Comparison of ENCODE assay signal across 14 cellular contexts in the genomic region with DNA sequence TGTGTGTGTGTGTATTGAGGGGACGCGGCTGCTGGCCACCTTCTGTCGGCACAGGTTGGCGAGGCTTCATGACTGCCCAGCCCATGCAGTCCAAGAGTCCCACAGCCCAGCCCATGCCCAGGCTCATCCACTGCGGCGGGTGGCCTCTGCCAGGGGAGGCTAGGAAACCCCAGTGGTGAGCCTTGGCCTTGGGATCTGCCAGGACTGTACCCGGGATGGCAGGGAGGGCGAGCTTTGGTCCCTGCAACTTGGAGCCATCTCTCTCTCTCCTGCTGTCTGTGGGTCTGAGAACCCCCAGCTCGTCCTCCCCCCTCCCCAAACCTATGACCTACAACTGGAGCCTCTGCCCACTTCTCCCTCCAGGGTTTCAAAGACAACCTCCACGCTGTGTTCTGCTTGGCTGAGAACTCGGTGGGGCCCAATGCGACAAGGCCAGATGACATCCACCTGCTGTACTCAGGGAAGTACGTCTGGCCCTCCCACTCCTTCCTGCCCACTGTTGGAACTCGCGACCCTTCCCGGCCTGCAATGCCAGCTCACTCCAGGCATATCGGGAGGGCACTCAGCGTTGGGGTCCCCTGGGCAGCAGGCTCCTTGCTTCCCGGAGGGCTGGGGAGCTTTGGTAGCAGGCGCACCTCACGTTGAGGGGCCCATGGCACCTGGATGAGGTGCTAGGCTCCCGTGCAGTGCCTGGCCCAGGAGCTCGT. TPM values are rescaled to one million over a fixed set of nuclear protein-coding genes. Genes with fewer than 3 reads are reported as not detected.
DNase-seq lines count a peak whose midpoint lies in the region; ATAC-seq and TF ChIP-seq lines count a peak whose summit lies in the region.
"Had no signal": no experiment of that assay in that cellular context is flagged by ENCODE, and none has a peak within 500 bp of the region (broad histone marks: within the 10 kb centered on the region; RNA-seq: fewer than 3 reads in every experiment).

No MANE protein-coding gene starts in this region.

- H3K36me3 Mint-ChIP-seq in T-helper 2 cell treated with Interferon-gamma antibody and Interleukin-4, amounts not matched to agents 5 μg/mL and 100 μg/mL, for 36 hours (ENCODE audit: low read depth), result no peaks in the 10 kb centered on the region

- no peaks in the 10 kb centered on the region for H3K9me3 Mint-ChIP-seq in T-helper 2 cell treated with Interferon-gamma antibody and Interleukin-4, amounts not matched to agents 5 μg/mL and 100 μg/mL, for 36 hours
- H3K9me3 Mint-ChIP-seq: CD8-positive, alpha-beta T cell had no signal

- H3K27ac ChIP-seq in adrenal gland (no peak overlapping the region), caudate nucleus (ENCODE audit: low read depth, low read length) (no peak overlapping the region)
- H3K27ac ChIP-seq: epithelial cell of prostate had no signal

- H3K9me3 ChIP-seq in adrenal gland (replicated peaks in 1 of 3) (no peaks in the 10 kb centered on the region), mucosa of descending colon (no peaks in the 10 kb centered on the region)

- TF ChIP-seq CTCF in adrenal gland (IDR thresholded peaks at IDR 0.05), result no peak
- no peak for TF ChIP-seq CTCF in mucosa of descending colon (IDR thresholded peaks at IDR 0.05)

- no peaks in the 10 kb centered on the region for H3K27me3 ChIP-seq in adrenal gland

- no peaks in the 10 kb centered on the region for H3K4me1 Mint-ChIP-seq in T-helper 2 cell treated with Interferon-gamma antibody and Interleukin-4, amounts not matched to agents 5 μg/mL and 100 μg/mL, for 36 hours (ENCODE audit: low read depth)

- TF ChIP-seq POLR2A in adrenal gland (IDR thresholded peaks at IDR 0.05), result no peak

- no peaks in the 10 kb centered on the region for H3K4me1 ChIP-seq in adrenal gland (replicated peaks in 1 of 2)
- no peaks in the 10 kb centered on the region for H3K4me1 ChIP-seq in mucosa of descending colon (ENCODE audit: low read depth)

- no peak overlapping the region for H3K4me3 Mint-ChIP-seq in T-helper 2 cell treated with Interferon-gamma antibody and Interleukin-4, amounts not matched to agents 5 μg/mL and 100 μg/mL, for 36 hours
- H3K4me3 Mint-ChIP-seq: CD8-positive, alpha-beta T cell had no signal

- intact Hi-C loops in adrenal gland (cut with DNase I), result no loop called here
- intact Hi-C loops in mucosa of descending colon (cut with DNase I, micrococcal nuclease), result no loop called here

- no peaks in the 10 kb centered on the region for H3K27me3 Mint-ChIP-seq in T-helper 2 cell treated with Interferon-gamma antibody and Interleukin-4, amounts not matched to agents 5 μg/mL and 100 μg/mL, for 36 hours (ENCODE audit: low read depth)
- H3K27me3 Mint-ChIP-seq: progenitor cell of endocrine pancreas had no signal

- H3K27ac Mint-ChIP-seq in T-helper 2 cell treated with Interferon-gamma antibody and Interleukin-4, amounts not matched to agents 5 μg/mL and 100 μg/mL, for 36 hours, result no peak overlapping the region
- H3K27ac Mint-ChIP-seq: CD8-positive, alpha-beta T cell; progenitor cell of endocrine pancreas had no signal

- ATAC-seq in mucosa of descending colon, result no peak
- ATAC-seq: CD8-positive, alpha-beta T cell; K562 had no signal

- no peaks in the 10 kb centered on the region for H3K36me3 ChIP-seq in adrenal gland (replicated peaks in 1 of 2)
- H3K36me3 ChIP-seq in mucosa of descending colon (ENCODE audit: low read depth), result no peaks in the 10 kb centered on the region

- DNase-seq in T-helper 2 cell treated with Interferon-gamma antibody and Interleukin-4, amounts not matched to agents 5 μg/mL and 100 μg/mL, for 36 hours (ENCODE audit: low spot score), result peak; percentile 2
- no peak for DNase-seq in T-helper 2 cell
- DNase-seq in AG08396 (ENCODE audit: low spot score), result peak; percentile 1
- DNase-seq in adrenal gland, result peak in 5 of 7 donors; percentile 11 to 47 (median 13)
- DNase-seq in mucosa of descending colon, result peak in 2 of 3 donors; percentile 11 to 44
- no peak for DNase-seq in NCI-H748 treated with DMSO at 0.1 percent for 48 hours (lab: John Stamatoyannopoulos, UW)
- no peak for DNase-seq in caudate nucleus (lab: John Stamatoyannopoulos, UW)
- no peak for DNase-seq in NCI-H146 (lab: John Stamatoyannopoulos, UW)
- DNase-seq: 8988T, NCI-H1436 had no signal

- WGBS in adrenal gland, 4 donors, result 80 to 90% (median 87%) methylated on average over 6 to 23 of the region's 23 CpGs

- H3K4me3 ChIP-seq in adrenal gland (no peak overlapping the region), mucosa of descending colon (no peak overlapping the region)
- H3K4me3 ChIP-seq: K562 had no signal

RNA-seq across cellular contexts. Expression of a gene that starts 19.7 kb away (rescaled TPM):
- 10 to 100 TPM; 16.1 to 63.5 (median 35.2) TPM for total RNA-seq in adrenal gland
- polyA plus RNA-seq in adrenal gland, result 100 to 1,000 TPM in 2 of 3 donors, 1 to 10 TPM in 1; 9.3 to 158 (median 104) TPM
- total RNA-seq in mucosa of descending colon, result 10 to 100 TPM; 26.8 to 41.6 (median 30.8) TPM

Comparison
In these comparisons a context has a peak if more than half of its experiments do, and no peak if none do; other contexts are left out.
1. DNase-seq: peak in T-helper 2 cell treated with Interferon-gamma antibody and Interleukin-4, amounts not matched to agents 5 μg/mL and 100 μg/mL, for 36 hours (single experiment), AG08396 (single experiment), adrenal gland (5 of 7) and mucosa of descending colon (2 of 3); none in T-helper 2 cell (0 of 5), NCI-H748 treated with DMSO at 0.1 percent for 48 hours (single experiment), caudate nucleus (0 of 61) and NCI-H146 (single experiment).